1 cellular context compared by ENCODE assay signal in genomic region chr2:208253518-208254117, GRCh38.
TF ChIP-seq lines count a peak whose summit lies in the region.

No MANE protein-coding gene starts in this region.

TF ChIP-seq in K562, 482 proteins besides CTCF, POLR2A, EP300 and RAD21 (continued from another document):
- TF ChIP-seq CTCFL (IDR thresholded peaks at IDR 0.05; ENCODE audit: borderline replicate concordance, insufficient read depth, low read depth, low read length, poor library complexity, severe bottlenecking): no peak
- TF ChIP-seq PHTF2 (CRISPR knock-in tag; IDR thresholded peaks at IDR 0.05): no peak
- TF ChIP-seq TBP (optimal IDR thresholded peaks at IDR 0.05; ENCODE audit: low read depth, low read length): no peak
- no peak for TF ChIP-seq TARDBP (IDR thresholded peaks at IDR 0.05)
- TF ChIP-seq TCFL5 (CRISPR knock-in tag; conservative IDR thresholded peaks at IDR 0.05): no peak
- TF ChIP-seq NFRKB (IDR thresholded peaks at IDR 0.05; ENCODE audit: low read depth): peak; percentile 32; the same call in 1 of the 2 replicates
- TF ChIP-seq ZNF395 (CRISPR knock-in tag; IDR thresholded peaks at IDR 0.05): no peak
- TF ChIP-seq, protein P1, sequence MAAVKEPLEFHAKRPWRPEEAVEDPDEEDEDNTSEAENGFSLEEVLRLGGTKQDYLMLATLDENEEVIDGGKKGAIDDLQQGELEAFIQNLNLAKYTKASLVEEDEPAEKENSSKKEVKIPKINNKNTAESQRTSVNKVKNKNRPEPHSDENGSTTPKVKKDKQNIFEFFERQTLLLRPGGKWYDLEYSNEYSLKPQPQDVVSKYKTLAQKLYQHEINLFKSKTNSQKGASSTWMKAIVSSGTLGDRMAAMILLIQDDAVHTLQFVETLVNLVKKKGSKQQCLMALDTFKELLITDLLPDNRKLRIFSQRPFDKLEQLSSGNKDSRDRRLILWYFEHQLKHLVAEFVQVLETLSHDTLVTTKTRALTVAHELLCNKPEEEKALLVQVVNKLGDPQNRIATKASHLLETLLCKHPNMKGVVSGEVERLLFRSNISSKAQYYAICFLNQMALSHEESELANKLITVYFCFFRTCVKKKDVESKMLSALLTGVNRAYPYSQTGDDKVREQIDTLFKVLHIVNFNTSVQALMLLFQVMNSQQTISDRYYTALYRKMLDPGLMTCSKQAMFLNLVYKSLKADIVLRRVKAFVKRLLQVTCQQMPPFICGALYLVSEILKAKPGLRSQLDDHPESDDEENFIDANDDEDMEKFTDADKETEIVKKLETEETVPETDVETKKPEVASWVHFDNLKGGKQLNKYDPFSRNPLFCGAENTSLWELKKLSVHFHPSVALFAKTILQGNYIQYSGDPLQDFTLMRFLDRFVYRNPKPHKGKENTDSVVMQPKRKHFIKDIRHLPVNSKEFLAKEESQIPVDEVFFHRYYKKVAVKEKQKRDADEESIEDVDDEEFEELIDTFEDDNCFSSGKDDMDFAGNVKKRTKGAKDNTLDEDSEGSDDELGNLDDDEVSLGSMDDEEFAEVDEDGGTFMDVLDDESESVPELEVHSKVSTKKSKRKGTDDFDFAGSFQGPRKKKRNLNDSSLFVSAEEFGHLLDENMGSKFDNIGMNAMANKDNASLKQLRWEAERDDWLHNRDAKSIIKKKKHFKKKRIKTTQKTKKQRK (IDR thresholded peaks at IDR 0.05; ENCODE audit: borderline replicate concordance, low read depth, low read length): no peak
- TF ChIP-seq, protein P2, sequence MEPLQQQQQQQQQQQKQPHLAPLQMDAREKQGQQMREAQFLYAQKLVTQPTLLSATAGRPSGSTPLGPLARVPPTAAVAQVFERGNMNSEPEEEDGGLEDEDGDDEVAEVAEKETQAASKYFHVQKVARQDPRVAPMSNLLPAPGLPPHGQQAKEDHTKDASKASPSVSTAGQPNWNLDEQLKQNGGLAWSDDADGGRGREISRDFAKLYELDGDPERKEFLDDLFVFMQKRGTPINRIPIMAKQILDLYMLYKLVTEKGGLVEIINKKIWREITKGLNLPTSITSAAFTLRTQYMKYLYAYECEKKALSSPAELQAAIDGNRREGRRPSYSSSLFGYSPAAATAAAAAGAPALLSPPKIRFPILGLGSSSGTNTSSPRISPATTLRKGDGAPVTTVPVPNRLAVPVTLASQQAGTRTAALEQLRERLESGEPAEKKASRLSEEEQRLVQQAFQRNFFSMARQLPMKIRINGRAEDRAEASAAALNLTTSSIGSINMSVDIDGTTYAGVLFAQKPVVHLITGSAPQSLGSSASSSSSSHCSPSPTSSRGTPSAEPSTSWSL (CRISPR knock-in tag; IDR thresholded peaks at IDR 0.05; ENCODE audit: borderline replicate concordance): no peak
- no peak for TF ChIP-seq JUND (IDR thresholded peaks at IDR 0.05; ENCODE audit: borderline replicate concordance, low read depth, low read length)
- 0 out of 3 replicates have a peak, but pooled peaks have one; percentile 27 for TF ChIP-seq JUND (tag; IDR thresholded peaks at IDR 0.05; ENCODE audit: borderline replicate concordance, low read depth, low read length)
- no peak for TF ChIP-seq CBX2 (IDR thresholded peaks at IDR 0.05; ENCODE audit: insufficient read depth, low read length, poor library complexity, severe bottlenecking)
- TF ChIP-seq SMARCA4 (IDR thresholded peaks at IDR 0.05): peak; percentile 32; the same call in 1 of the 2 replicates
- TF ChIP-seq ELF1 (tag; IDR thresholded peaks at IDR 0.05): no peak
- TF ChIP-seq SAFB2 (IDR thresholded peaks at IDR 0.05; ENCODE audit: borderline replicate concordance, low read depth, low read length, severe bottlenecking): no peak
- no peak for TF ChIP-seq CSDE1 (IDR thresholded peaks at IDR 0.05)
- TF ChIP-seq ZNF511 (CRISPR knock-in tag; IDR thresholded peaks at IDR 0.05): no peak
- no peak for TF ChIP-seq CBX1 (IDR thresholded peaks at IDR 0.05; ENCODE audit: low read depth)
- no peak for TF ChIP-seq ZNF79 (CRISPR knock-in tag; IDR thresholded peaks at IDR 0.05; ENCODE audit: low read depth)
- no peak for TF ChIP-seq DMBX1 (CRISPR knock-in tag; IDR thresholded peaks at IDR 0.05; ENCODE audit: borderline replicate concordance)
- no peak for TF ChIP-seq BHLHE40 (IDR thresholded peaks at IDR 0.05; ENCODE audit: low read length)
- TF ChIP-seq, protein P3, sequence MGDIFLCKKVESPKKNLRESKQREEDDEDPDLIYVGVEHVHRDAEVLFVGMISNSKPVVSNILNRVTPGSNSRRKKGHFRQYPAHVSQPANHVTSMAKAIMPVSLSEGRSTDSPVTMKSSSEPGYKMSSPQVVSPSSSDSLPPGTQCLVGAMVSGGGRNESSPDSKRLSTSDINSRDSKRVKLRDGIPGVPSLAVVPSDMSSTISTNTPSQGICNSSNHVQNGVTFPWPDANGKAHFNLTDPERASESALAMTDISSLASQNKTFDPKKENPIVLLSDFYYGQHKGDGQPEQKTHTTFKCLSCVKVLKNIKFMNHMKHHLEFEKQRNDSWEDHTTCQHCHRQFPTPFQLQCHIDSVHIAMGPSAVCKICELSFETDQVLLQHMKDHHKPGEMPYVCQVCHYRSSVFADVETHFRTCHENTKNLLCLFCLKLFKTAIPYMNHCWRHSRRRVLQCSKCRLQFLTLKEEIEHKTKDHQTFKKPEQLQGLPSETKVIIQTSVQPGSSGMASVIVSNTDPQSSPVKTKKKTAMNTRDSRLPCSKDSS (IDR thresholded peaks at IDR 0.05; ENCODE audit: low read depth, partially characterized antibody): no peak
- TF ChIP-seq NFE2 (IDR thresholded peaks at IDR 0.05; ENCODE audit: low read depth): peak; percentile 45; the same call in 1 of the 2 replicates
- TF ChIP-seq, protein P4, sequence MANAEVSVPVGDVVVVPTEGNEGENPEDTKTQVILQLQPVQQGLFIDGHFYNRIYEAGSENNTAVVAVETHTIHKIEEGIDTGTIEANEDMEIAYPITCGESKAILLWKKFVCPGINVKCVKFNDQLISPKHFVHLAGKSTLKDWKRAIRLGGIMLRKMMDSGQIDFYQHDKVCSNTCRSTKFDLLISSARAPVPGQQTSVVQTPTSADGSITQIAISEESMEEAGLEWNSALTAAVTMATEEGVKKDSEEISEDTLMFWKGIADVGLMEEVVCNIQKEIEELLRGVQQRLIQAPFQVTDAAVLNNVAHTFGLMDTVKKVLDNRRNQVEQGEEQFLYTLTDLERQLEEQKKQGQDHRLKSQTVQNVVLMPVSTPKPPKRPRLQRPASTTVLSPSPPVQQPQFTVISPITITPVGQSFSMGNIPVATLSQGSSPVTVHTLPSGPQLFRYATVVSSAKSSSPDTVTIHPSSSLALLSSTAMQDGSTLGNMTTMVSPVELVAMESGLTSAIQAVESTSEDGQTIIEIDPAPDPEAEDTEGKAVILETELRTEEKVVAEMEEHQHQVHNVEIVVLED (CRISPR knock-in tag; IDR thresholded peaks at IDR 0.05): no peak
- peak in 1 of 2 experiments; percentile 18; a peak in 1 of 4 replicates for TF ChIP-seq ARNT (IDR thresholded peaks at IDR 0.05)
- TF ChIP-seq ZNF449 (CRISPR knock-in tag; IDR thresholded peaks at IDR 0.05): no peak
- TF ChIP-seq ZBTB34 (CRISPR knock-in tag; IDR thresholded peaks at IDR 0.05): no peak
- TF ChIP-seq BRD9 (IDR thresholded peaks at IDR 0.05; ENCODE audit: low read depth, partially characterized antibody): peak; percentile 75
- TF ChIP-seq, protein P5, sequence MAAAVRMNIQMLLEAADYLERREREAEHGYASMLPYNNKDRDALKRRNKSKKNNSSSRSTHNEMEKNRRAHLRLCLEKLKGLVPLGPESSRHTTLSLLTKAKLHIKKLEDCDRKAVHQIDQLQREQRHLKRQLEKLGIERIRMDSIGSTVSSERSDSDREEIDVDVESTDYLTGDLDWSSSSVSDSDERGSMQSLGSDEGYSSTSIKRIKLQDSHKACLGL (CRISPR knock-in tag; IDR thresholded peaks at IDR 0.05; ENCODE audit: borderline replicate concordance, poor library complexity, severe bottlenecking): no peak
- no peak for TF ChIP-seq SNIP1 (IDR thresholded peaks at IDR 0.05; ENCODE audit: low read depth)
- TF ChIP-seq E2F8 (IDR thresholded peaks at IDR 0.05; ENCODE audit: low read depth, partially characterized antibody): no peak
